Comparison of ENCODE assay signal across 8 cellular contexts in the genomic region with DNA sequence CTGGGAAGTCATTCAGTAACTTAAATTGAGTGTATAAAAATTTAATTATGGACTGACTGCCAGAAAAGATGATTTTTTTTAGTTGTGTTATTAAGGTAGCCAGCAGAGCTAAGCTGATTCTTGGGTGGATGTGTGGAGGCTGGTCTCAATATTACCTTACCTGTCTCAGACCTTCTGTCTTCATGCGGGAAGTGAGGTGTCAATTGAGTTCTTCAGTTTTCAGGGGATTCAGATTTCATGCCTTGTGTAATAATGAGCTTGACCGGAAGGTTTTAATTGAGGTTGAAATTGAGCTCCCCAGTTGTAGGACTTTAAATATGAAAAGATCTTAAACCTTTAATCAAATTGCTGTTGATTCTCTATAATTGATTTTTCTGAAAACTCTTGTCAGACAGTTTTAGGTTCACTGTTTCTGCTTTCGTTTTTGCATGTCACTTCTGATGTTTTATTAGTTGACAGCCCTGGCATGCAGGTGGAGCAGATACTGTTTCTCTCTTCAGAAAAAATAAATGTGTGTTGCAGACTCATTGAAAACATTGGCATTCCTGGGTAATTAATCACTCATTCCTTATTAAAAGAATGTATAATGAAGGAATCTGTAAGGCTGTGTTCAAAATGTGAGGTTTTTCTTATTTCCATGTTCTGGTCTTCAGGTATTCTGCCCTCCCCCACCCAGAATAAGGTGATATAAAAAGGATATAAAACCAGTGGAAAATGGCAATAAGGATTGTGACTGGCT. TPM values are rescaled to one million over a fixed set of nuclear protein-coding genes. Genes with fewer than 3 reads are reported as not detected.
DNase-seq lines count a peak whose midpoint lies in the region; ATAC-seq, FAIRE-seq and TF ChIP-seq lines count a peak whose summit lies in the region.

No MANE protein-coding gene starts in this region.

- POLR2A ChIA-PET in activated CD8-positive, alpha-beta T cell treated with anti-CD3 and anti-CD28 coated beads for 36 hours (lab: Charles Lee) = interaction anchor here (1.0 to 5.5 kb wide), 4 partner anchors 10 to 101 kb away, joined by 3 to 43 read pairs (median 5); no protein-coding TSS in a partner anchor

- CTCF ChIA-PET in activated CD8-positive, alpha-beta T cell treated with anti-CD3 and anti-CD28 coated beads for 36 hours (lab: Charles Lee) = interaction anchor here (1.0 to 32.0 kb wide), 5 partner anchors 10 to 62 kb away, joined by 3 to 595 read pairs (median 6); no protein-coding TSS in a partner anchor

- peaks cover 17% of the 10 kb centered on the region for H3K4me1 ChIP-seq in mesenchymal stem cell (ENCODE audit: control insufficient read depth, insufficient read depth, low read depth, low read length)

- no peak overlapping the region for H2AFZ ChIP-seq in mesenchymal stem cell (ENCODE audit: low read depth, low read length)

- peak overlapping the region; percentile 88 for H3K27ac ChIP-seq in mesenchymal stem cell (ENCODE audit: low read length, poor library complexity, severe bottlenecking)

- peaks cover 8% of the 10 kb centered on the region for H3K36me3 Mint-ChIP-seq in activated CD8-positive, alpha-beta T cell treated with anti-CD3 and anti-CD28 coated beads for 36 hours (ENCODE audit: low read depth)

- TF ChIP-seq POLR2A in GM12891 (IDR thresholded peaks at IDR 0.05; ENCODE audit: low read depth, low read length) = no peak

- peak overlapping the region; percentile 88 for H3K27ac Mint-ChIP-seq in activated CD8-positive, alpha-beta T cell treated with anti-CD3 and anti-CD28 coated beads for 36 hours

- H3K18ac ChIP-seq in mesenchymal stem cell (ENCODE audit: low read depth in 1 of 2, low read length in 2 of 2) = no peak overlapping the region

- no peak for DNase-seq in activated CD8-positive, alpha-beta T cell treated with anti-CD3 and anti-CD28 coated beads for 36 hours
- no peak for DNase-seq in mesenchymal stem cell
- no peak for DNase-seq in NCI-H1436 (lab: John Stamatoyannopoulos, UW)
- no peak for DNase-seq in activated gamma-delta T cell (lab: John Stamatoyannopoulos, UW)
- no peak for DNase-seq in activated effector memory CD4-positive, alpha-beta T cell treated with Interleukin-2 at 50 U/mL for 16 hours
- no peak for DNase-seq in GM12891 (ENCODE audit: insufficient read length, low spot score)

- ATAC-seq in GM18870 (IDR thresholded peaks at IDR 0.05; ENCODE audit: unreplicated experiment) = peak; percentile 30
- peak; percentile 26 for ATAC-seq in HG02852 (IDR thresholded peaks at IDR 0.05; ENCODE audit: unreplicated experiment)
- peak; percentile 15 for ATAC-seq in activated CD8-positive, alpha-beta T cell treated with anti-CD3 and anti-CD28 coated beads for 36 hours

- no peaks in the 10 kb centered on the region for H3K9me3 ChIP-seq in mesenchymal stem cell (ENCODE audit: control insufficient read depth, low read length)

- H4K91ac ChIP-seq in mesenchymal stem cell (ENCODE audit: low read length) = no peak overlapping the region

- intact Hi-C loops in activated CD8-positive, alpha-beta T cell treated with anti-CD3 and anti-CD28 coated beads for 36 hours (cut with micrococcal nuclease) = loop anchor here (10.0 kb wide), 1 partner anchor 54 kb away; the partner anchor contains the start of gene SCAANT1

- H3K36me3 ChIP-seq in mesenchymal stem cell (ENCODE audit: control insufficient read depth in 1 of 2, insufficient read depth in 2 of 2, low read depth in 1 of 2, low read length in 2 of 2) = peaks cover 4 to 11% of the 10 kb centered on the region in 2 experiments

- no peak overlapping the region for H2AK5ac ChIP-seq in mesenchymal stem cell (ENCODE audit: low read length, severe bottlenecking)

- no peak overlapping the region for H4K8ac ChIP-seq in mesenchymal stem cell (ENCODE audit: low read length)

- H3K4ac ChIP-seq in mesenchymal stem cell (ENCODE audit: low read depth in 1 of 2, low read length in 2 of 2) = peak overlapping the region in 1 of 2 experiments; percentile 12

- peak overlapping the region; percentile 34 for H3K4me2 ChIP-seq in mesenchymal stem cell (ENCODE audit: low read length, poor library complexity, severe bottlenecking)

- no peaks in the 10 kb centered on the region for H3K27me3 ChIP-seq in mesenchymal stem cell (ENCODE audit: control insufficient read depth in 1 of 2, insufficient read depth in 1 of 2, low read length in 2 of 2)

- no peak overlapping the region for H3K4me3 ChIP-seq in mesenchymal stem cell (ENCODE audit: insufficient read depth in 1 of 2, low read depth in 1 of 2, low read length in 2 of 2)

- WGBS in mesenchymal stem cell = 14% methylated on average over 2 of the region's 3 CpGs

- no peak overlapping the region for H3K23ac ChIP-seq in mesenchymal stem cell (ENCODE audit: low read length in 2 of 2)

- no peaks in the 10 kb centered on the region for H3K9me3 Mint-ChIP-seq in activated CD8-positive, alpha-beta T cell treated with anti-CD3 and anti-CD28 coated beads for 36 hours

- H2BK5ac ChIP-seq in mesenchymal stem cell (ENCODE audit: low read depth, low read length, poor library complexity, severe bottlenecking) = no peak overlapping the region

- no peak overlapping the region for H3K14ac ChIP-seq in mesenchymal stem cell (ENCODE audit: low read length in 2 of 2)

- no peak for TF ChIP-seq CTCF in activated CD8-positive, alpha-beta T cell treated with anti-CD3 and anti-CD28 coated beads for 36 hours (IDR thresholded peaks at IDR 0.05)

- H3K9ac ChIP-seq in mesenchymal stem cell (ENCODE audit: low read length) = peak overlapping the region; percentile 28

- H3K27me3 Mint-ChIP-seq in activated CD8-positive, alpha-beta T cell treated with anti-CD3 and anti-CD28 coated beads for 36 hours = no peaks in the 10 kb centered on the region

- peaks cover 88% of the 10 kb centered on the region for H3K4me1 Mint-ChIP-seq in activated CD8-positive, alpha-beta T cell treated with anti-CD3 and anti-CD28 coated beads for 36 hours (ENCODE audit: low read depth)

- H2BK15ac ChIP-seq in mesenchymal stem cell (ENCODE audit: low read depth, poor library complexity, severe bottlenecking) = no peak overlapping the region

- peak overlapping the region; percentile 71 for H3K4me3 Mint-ChIP-seq in activated CD8-positive, alpha-beta T cell treated with anti-CD3 and anti-CD28 coated beads for 36 hours

- FAIRE-seq in GM12891 (lab: Jason Lieb, UNC) = no peak

- no peak overlapping the region for H2BK12ac ChIP-seq in mesenchymal stem cell (ENCODE audit: low read length in 2 of 2)

- H3K79me1 ChIP-seq in mesenchymal stem cell (replicated peaks; ENCODE audit: low read length, poor library complexity, severe bottlenecking) = peaks cover 22% of the 10 kb centered on the region

- H2BK120ac ChIP-seq in mesenchymal stem cell (ENCODE audit: low read depth, low read length) = no peak overlapping the region

TF ChIP-seq in GM12891, 5 proteins besides CTCF, POLR2A, EP300 and RAD21:
- TF ChIP-seq SPI1 (IDR thresholded peaks at IDR 0.05; ENCODE audit: low read depth, low read length) (no peak), POU2F2 (IDR thresholded peaks at IDR 0.05; ENCODE audit: low read depth, low read length) (no peak), TAF1 (IDR thresholded peaks at IDR 0.05; ENCODE audit: low read depth, low read length) (no peak), POLR2AphosphoS5 (IDR thresholded peaks at IDR 0.05; ENCODE audit: low read depth, low read length) (no peak), PAX5 (IDR thresholded peaks at IDR 0.05; ENCODE audit: insufficient read depth, low read length, severe bottlenecking) (no peak)

RNA-seq across cellular contexts. Expression of gene PSMD6, which starts 54.5 kb away (rescaled TPM):
- total RNA-seq in activated CD8-positive, alpha-beta T cell treated with anti-CD3 and anti-CD28 coated beads for 36 hours = 100 to 1,000 TPM; 110 to 113 TPM
- polyA plus RNA-seq in mesenchymal stem cell (2013, experiment 1 of 2) = 110 TPM
- polyA plus RNA-seq in mesenchymal stem cell (2013, experiment 2 of 2) = 110 TPM
- 88.4 TPM for polyA plus RNA-seq in GM12891 (2012; ENCODE audit: low read depth, missing spikeins)

RNA-seq across cellular contexts. Expression of gene SCAANT1, which starts 56.6 kb away (rescaled TPM):
- not detected for total RNA-seq in activated CD8-positive, alpha-beta T cell treated with anti-CD3 and anti-CD28 coated beads for 36 hours
- 0.88 TPM for polyA plus RNA-seq in mesenchymal stem cell (2013, experiment 1 of 2)
- polyA plus RNA-seq in mesenchymal stem cell (2013, experiment 2 of 2) = 0.63 TPM
- polyA plus RNA-seq in GM12891 (2012; ENCODE audit: low read depth, missing spikeins) = not detected
